ENCODE assay signal across 22 cellular contexts in genomic region chr15:57916695-57917094, GRCh38.
DNase-seq lines count a peak whose midpoint lies in the region; ATAC-seq and TF ChIP-seq lines count a peak whose summit lies in the region.
"Had no signal": no experiment of that assay in that cellular context is flagged by ENCODE, and none has a peak within 500 bp of the region (broad histone marks: within the 10 kb centered on the region; RNA-seq: fewer than 3 reads in every experiment).

No MANE protein-coding gene starts in this region.

- DNase-seq in Right ventricle myocardium inferior (ENCODE audit: missing footprints) (no peak), left ventricle myocardium inferior (no peak), body of pancreas (peak; percentile 33 to 63 (median 51)), mesothelial cell of epicardium (ENCODE audit: low spot score in 2 of 2, unreplicated experiment in 2 of 2) (no peak), renal cortical epithelial cell (ENCODE audit: low read depth) (peak; percentile 15), D341Med (ENCODE audit: low spot score) (no peak)
- DNase-seq in activated CD4-positive, alpha-beta T cell treated with anti-CD3 and anti-CD28 coated beads, Interleukin-2, amount 10 ng/mL, durations not matched to agents 24 days and 14 days = no peak
- DNase-seq: BE2C; CD8-positive, alpha-beta memory T cell; DMS79 treated with DMSO at 0.1 percent for 48 hours; KBM-7; NCI-H1105 treated with DMSO at 0.1 percent for 48 hours; NCI-H146; NCI-H2029; NCI-H446 treated with DMSO at 0.1 percent for 48 hours; NCI-H526; NCI-H82; NK-92 treated with Interleukin-12 subunit alpha and Interleukin-12 subunit beta, amount 100 ng/mL, for 24 hours; PC-3 had no signal

- no peaks in the 10 kb centered on the region for H3K9me3 Mint-ChIP-seq in mesothelial cell of epicardium
- H3K9me3 Mint-ChIP-seq in activated CD4-positive, alpha-beta T cell treated with anti-CD3 and anti-CD28 coated beads, Interleukin-2, amount 10 ng/mL, durations not matched to agents 24 days and 14 days = no peaks in the 10 kb centered on the region
- H3K9me3 Mint-ChIP-seq: CD8-positive, alpha-beta memory T cell had no signal

- intact Hi-C loops in Right ventricle myocardium inferior (cut with DNase I) = no loop called here
- intact Hi-C loops in left ventricle myocardium inferior (cut with micrococcal nuclease) = no loop called here
- intact Hi-C loops in body of pancreas (cut with DNase I) = no loop called here
- intact Hi-C loops in activated CD4-positive, alpha-beta T cell treated with anti-CD3 and anti-CD28 coated beads, Interleukin-2, amount 10 ng/mL, durations not matched to agents 24 days and 14 days (cut with micrococcal nuclease) = no loop called here

- TF ChIP-seq POLR2A in body of pancreas (IDR thresholded peaks at IDR 0.05) = no peak

- H3K4me1 ChIP-seq in left ventricle myocardium inferior = peaks cover 52% of the 10 kb centered on the region
- H3K4me1 ChIP-seq in body of pancreas = peaks cover 14% of the 10 kb centered on the region

- H3K27me3 Mint-ChIP-seq in mesothelial cell of epicardium (ENCODE audit: low read depth) = peaks cover 29% of the 10 kb centered on the region
- H3K27me3 Mint-ChIP-seq in activated CD4-positive, alpha-beta T cell treated with anti-CD3 and anti-CD28 coated beads, Interleukin-2, amount 10 ng/mL, durations not matched to agents 24 days and 14 days = peaks cover 7% of the 10 kb centered on the region

- no peak for TF ChIP-seq CTCF in left ventricle myocardium inferior (IDR thresholded peaks at IDR 0.05; ENCODE audit: borderline replicate concordance)
- no peak for TF ChIP-seq CTCF in body of pancreas (IDR thresholded peaks at IDR 0.05)
- TF ChIP-seq CTCF in mesothelial cell of epicardium (IDR thresholded peaks at IDR 0.05; ENCODE audit: unreplicated experiment) = no peak

- ATAC-seq in Right ventricle myocardium inferior = peak; percentile 63
- ATAC-seq in body of pancreas = peak; percentile 78
- ATAC-seq in esophagus mucosa = no peak
- ATAC-seq: PC-3 had no signal

- H3K27ac Mint-ChIP-seq in mesothelial cell of epicardium = peak overlapping the region; percentile 92
- no peak overlapping the region for H3K27ac Mint-ChIP-seq in activated CD4-positive, alpha-beta T cell treated with anti-CD3 and anti-CD28 coated beads, Interleukin-2, amount 10 ng/mL, durations not matched to agents 24 days and 14 days
- H3K27ac Mint-ChIP-seq: CD14-positive monocyte; CD8-positive, alpha-beta memory T cell had no signal

- H3K36me3 ChIP-seq in left ventricle myocardium inferior (no peaks in the 10 kb centered on the region), body of pancreas (replicated peaks in 1 of 2; ENCODE audit: insufficient read depth in 1 of 2, low read depth in 2 of 2) (no peaks in the 10 kb centered on the region)
- H3K36me3 ChIP-seq: BE2C had no signal

- 48 to 49% methylated on average over 8 of the region's 8 CpGs for WGBS in body of pancreas, 2 donors

- H3K4me3 Mint-ChIP-seq in mesothelial cell of epicardium = no peak overlapping the region
- H3K4me3 Mint-ChIP-seq in activated CD4-positive, alpha-beta T cell treated with anti-CD3 and anti-CD28 coated beads, Interleukin-2, amount 10 ng/mL, durations not matched to agents 24 days and 14 days = no peak overlapping the region
- H3K4me3 Mint-ChIP-seq: CD14-positive monocyte; CD8-positive, alpha-beta memory T cell had no signal

- H3K9me3 ChIP-seq in left ventricle myocardium inferior (replicated peaks) (no peaks in the 10 kb centered on the region), body of pancreas (no peaks in the 10 kb centered on the region)
- H3K9me3 ChIP-seq: BE2C had no signal

- H3K27ac ChIP-seq in left ventricle myocardium inferior (replicated peaks) = no peak overlapping the region
- peak overlapping the region in 2 of 4 donors; percentile 69 to 73 for H3K27ac ChIP-seq in body of pancreas
- H3K27ac ChIP-seq: 22Rv1 had no signal

- no peak overlapping the region for H3K4me3 ChIP-seq in left ventricle myocardium inferior
- no peak overlapping the region for H3K4me3 ChIP-seq in body of pancreas

- H3K36me3 Mint-ChIP-seq in mesothelial cell of epicardium = no peaks in the 10 kb centered on the region
- H3K36me3 Mint-ChIP-seq in activated CD4-positive, alpha-beta T cell treated with anti-CD3 and anti-CD28 coated beads, Interleukin-2, amount 10 ng/mL, durations not matched to agents 24 days and 14 days (ENCODE audit: low read depth) = no peaks in the 10 kb centered on the region
- H3K36me3 Mint-ChIP-seq: CD14-positive monocyte; CD8-positive, alpha-beta memory T cell had no signal

- peaks cover 17% of the 10 kb centered on the region for H3K4me1 Mint-ChIP-seq in mesothelial cell of epicardium
- H3K4me1 Mint-ChIP-seq in activated CD4-positive, alpha-beta T cell treated with anti-CD3 and anti-CD28 coated beads, Interleukin-2, amount 10 ng/mL, durations not matched to agents 24 days and 14 days = no peaks in the 10 kb centered on the region
- H3K4me1 Mint-ChIP-seq: CD14-positive monocyte; CD8-positive, alpha-beta memory T cell had no signal

- H3K27me3 ChIP-seq in left ventricle myocardium inferior (ENCODE audit: low read depth) (no peaks in the 10 kb centered on the region), body of pancreas (no peaks in the 10 kb centered on the region)
- H3K27me3 ChIP-seq: BE2C had no signal

Comparison
In these comparisons a context has a peak if more than half of its experiments do, and no peak if none do; other contexts are left out.
1. DNase-seq: peak in body of pancreas (4 of 4) and renal cortical epithelial cell (single experiment); none in Right ventricle myocardium inferior (single experiment), left ventricle myocardium inferior (single experiment), mesothelial cell of epicardium (0 of 2), D341Med (single experiment) and activated CD4-positive, alpha-beta T cell treated with anti-CD3 and anti-CD28 coated beads, Interleukin-2, amount 10 ng/mL, durations not matched to agents 24 days and 14 days (single experiment).